8 cellular contexts compared by ENCODE assay signal in the genomic region with DNA sequence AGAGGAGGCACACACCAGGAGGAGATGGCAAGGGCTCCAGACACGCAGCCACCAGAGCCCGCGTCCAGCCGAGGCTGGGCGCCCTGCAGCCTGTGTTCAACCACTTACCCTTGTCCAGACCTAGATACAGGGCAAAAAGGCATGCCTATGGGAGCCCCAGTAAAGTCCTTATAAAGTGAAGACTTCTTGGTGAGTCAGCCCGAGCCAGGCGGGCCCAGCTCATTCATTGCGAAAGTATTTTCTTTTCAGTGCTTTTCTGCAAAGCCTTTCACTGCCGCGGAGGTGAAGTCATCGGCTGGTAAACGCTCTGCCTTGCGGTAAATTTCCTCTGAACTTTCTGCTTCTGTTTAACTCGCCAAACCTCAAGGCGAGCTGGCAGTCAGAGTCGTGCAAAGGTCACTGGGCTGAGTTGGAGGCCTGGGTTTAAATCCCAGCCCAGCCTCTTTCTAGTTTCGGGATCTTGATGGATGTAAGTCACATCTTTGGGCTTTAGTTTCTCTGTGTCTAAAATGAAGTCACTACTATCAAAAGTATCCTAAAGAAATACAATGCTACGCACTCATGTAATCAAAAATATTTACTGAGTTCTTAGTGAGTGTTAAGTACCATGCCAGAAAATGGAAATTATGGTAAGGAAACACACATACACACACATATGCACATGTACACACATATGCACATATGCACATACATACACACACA. TPM values are rescaled to one million over a fixed set of nuclear protein-coding genes. Genes with fewer than 3 reads are reported as not detected.
DNase-seq lines count a peak whose midpoint lies in the region; ATAC-seq and TF ChIP-seq lines count a peak whose summit lies in the region.

No MANE protein-coding gene starts in this region.

- H3K4me1 ChIP-seq in GM23248 (ENCODE audit: insufficient read depth): peaks cover 38% of the 10 kb centered on the region
- peaks cover 0 to 23% (median 6%) of the 10 kb centered on the region in 9 donors for H3K4me1 ChIP-seq in heart right ventricle
- H3K4me1 ChIP-seq in skeletal muscle satellite cell (ENCODE audit: control insufficient read depth, insufficient read depth, low read length): peaks cover 31% of the 10 kb centered on the region

- no peak overlapping the region for H2AFZ ChIP-seq in GM23248

- no peak for TF ChIP-seq CTCF in heart right ventricle (IDR thresholded peaks at IDR 0.05)

- WGBS in GM23248 (ENCODE audit: low coverage in 1 of 2, low lambda C conversion rate in 2 of 2, missing lambda C conversion rate in 2 of 2), 2 experiments: 6% methylated on average over 18 of the region's 18 CpGs
- 63 to 73% methylated on average over 18 of the region's 18 CpGs for WGBS in heart right ventricle, 2 donors

- peaks cover 35% of the 10 kb centered on the region for H3K4me1 Mint-ChIP-seq in activated naive CD4-positive, alpha-beta T cell treated with anti-CD3 and anti-CD28 coated beads for 36 hours (ENCODE audit: low read depth)

- in situ Hi-C loops in GM23248 (cut with MboI): no loop called here

- CTCF ChIA-PET in activated naive CD4-positive, alpha-beta T cell treated with anti-CD3 and anti-CD28 coated beads for 36 hours (lab: Charles Lee): no interaction called here

- H3K27ac ChIP-seq in GM23248 (peak overlapping the region; percentile 81), heart right ventricle (peak overlapping the region in 1 of 10 donors; percentile 42)

- H3K27me3 ChIP-seq in GM23248 (replicated peaks; ENCODE audit: insufficient read depth) (no peaks in the 10 kb centered on the region), heart right ventricle (peaks cover 0 to 21% (median 5%) of the 10 kb centered on the region in 7 donors), skeletal muscle satellite cell (ENCODE audit: control insufficient read depth, insufficient read depth, low read length) (no peaks in the 10 kb centered on the region)

- H3K9ac ChIP-seq in GM23248 (peak overlapping the region; percentile 44), skeletal muscle satellite cell (ENCODE audit: low read depth, low read length) (peak overlapping the region; percentile 49)

- H3K4me3 Mint-ChIP-seq in activated naive CD4-positive, alpha-beta T cell treated with anti-CD3 and anti-CD28 coated beads for 36 hours: no peak overlapping the region

- no peaks in the 10 kb centered on the region for H3K9me3 Mint-ChIP-seq in activated naive CD4-positive, alpha-beta T cell treated with anti-CD3 and anti-CD28 coated beads for 36 hours

- no peaks in the 10 kb centered on the region for H3K36me3 ChIP-seq in GM23248 (ENCODE audit: low read depth)
- H3K36me3 ChIP-seq in heart right ventricle: no peaks in the 10 kb centered on the region
- no peaks in the 10 kb centered on the region for H3K36me3 ChIP-seq in skeletal muscle satellite cell (ENCODE audit: insufficient read depth, low read length)

- H3K9me3 ChIP-seq in GM23248 (ENCODE audit: low read depth) (no peaks in the 10 kb centered on the region), heart right ventricle (no peaks in the 10 kb centered on the region), skeletal muscle satellite cell (replicated peaks; ENCODE audit: low read length) (no peaks in the 10 kb centered on the region)

- H3K36me3 Mint-ChIP-seq in activated naive CD4-positive, alpha-beta T cell treated with anti-CD3 and anti-CD28 coated beads for 36 hours (ENCODE audit: low read depth): no peaks in the 10 kb centered on the region

- peak in 7 of 8 donors; percentile 27 to 84 (median 49) for ATAC-seq in heart right ventricle
- no peak for ATAC-seq in HG03045 (IDR thresholded peaks at IDR 0.05; ENCODE audit: unreplicated experiment)
- ATAC-seq in GM18498 (IDR thresholded peaks at IDR 0.05; ENCODE audit: unreplicated experiment): no peak

- intact Hi-C loops in activated naive CD4-positive, alpha-beta T cell treated with anti-CD3 and anti-CD28 coated beads for 36 hours (cut with micrococcal nuclease): loop anchor here (1.0 to 2.0 kb wide), 7 partner anchors 10 to 700 kb away; partner anchors contain the start of gene ALDH4A1
- intact Hi-C loops in heart right ventricle (cut with DNase I): loop anchor here in 2 of 10 donors (5.0 to 10.0 kb wide), 2 partner anchors 81 to 84 kb away; no protein-coding TSS in a partner anchor

- no peaks in the 10 kb centered on the region for H4K20me1 ChIP-seq in GM23248 (ENCODE audit: insufficient read depth)

- no peaks in the 10 kb centered on the region for H3K27me3 Mint-ChIP-seq in activated naive CD4-positive, alpha-beta T cell treated with anti-CD3 and anti-CD28 coated beads for 36 hours (ENCODE audit: low read depth)

- H3K4me2 ChIP-seq in GM23248 (ENCODE audit: unreplicated experiment) (peak overlapping the region; percentile 38), skeletal muscle satellite cell (ENCODE audit: low read length) (peak overlapping the region; percentile 64)

- peaks cover 36% of the 10 kb centered on the region for H3F3A ChIP-seq in GM23248 (ENCODE audit: insufficient read depth)

- peak overlapping the region; percentile 21; the same call in 1 of the 2 replicates for H3K4me3 ChIP-seq in GM23248
- H3K4me3 ChIP-seq in heart right ventricle: no peak overlapping the region
- peak overlapping the region; percentile 39 for H3K4me3 ChIP-seq in skeletal muscle satellite cell (ENCODE audit: low read length)

- H3K79me2 ChIP-seq in GM23248 (ENCODE audit: insufficient read depth): no peaks in the 10 kb centered on the region

- H3K9me2 ChIP-seq in GM23248 (ENCODE audit: insufficient read depth): no peaks in the 10 kb centered on the region

- DNase-seq in GM23248 (peak; percentile 99), SIG-M5 (lab: John Stamatoyannopoulos, UW) (peak; percentile 65), heart right ventricle (peak in 1 of 2 donors; percentile 35), 8988T (no peak)
- peak; percentile 95 for DNase-seq in activated naive CD4-positive, alpha-beta T cell treated with anti-CD3 and anti-CD28 coated beads for 36 hours

- H3K27ac Mint-ChIP-seq in activated naive CD4-positive, alpha-beta T cell treated with anti-CD3 and anti-CD28 coated beads for 36 hours: peak overlapping the region; percentile 83

RNA-seq across cellular contexts. Expression of gene IFFO2, which starts 54.7 kb away (rescaled TPM):
- 12.8 and 13.2 TPM in 2 replicates for total RNA-seq in GM23248 (2014; rRNA removed; shearing (Covaris generic))
- polyA plus RNA-seq in GM23248 (2016; fragmentation: Nextera tagmentation; extraction: Ambion mirVana): 0.60 and 1.1 TPM in 2 replicates
- total RNA-seq in activated naive CD4-positive, alpha-beta T cell treated with anti-CD3 and anti-CD28 coated beads for 36 hours: 10 to 100 TPM; 24.9 to 27.0 TPM
- 1 to 10 TPM; 3.2 to 8.2 (median 4.7) TPM for total RNA-seq in heart right ventricle
- 1 to 10 TPM; 2.2 to 2.3 TPM for polyA plus RNA-seq in heart right ventricle
- total RNA-seq in skeletal muscle satellite cell (2012; rRNA removed): 6.3 and 9.0 TPM in 2 replicates

Comparison
In these comparisons a context has a peak if more than half of its experiments do, and no peak if none do; other contexts are left out.
1. H3K4me3 ChIP-seq: peak in GM23248 (single experiment) and skeletal muscle satellite cell (single experiment); none in heart right ventricle (0 of 10).
2. ATAC-seq: peak in heart right ventricle (7 of 8); none in HG03045 (single experiment) and GM18498 (single experiment).